In genomic region chr7:148698397-148699023, GRCh38 we compare ENCODE assay signal across 7 cellular contexts. TPM values are rescaled to one million over a fixed set of nuclear protein-coding genes. Genes with fewer than 3 reads are reported as not detected.
DNase-seq lines count a peak whose midpoint lies in the region; ATAC-seq, FAIRE-seq and TF ChIP-seq lines count a peak whose summit lies in the region.

Gene CUL1 (plus strand): TSS chr7:148698903. CDS start chr7:148730123, 31,220 bp downstream.

- peak; percentile 73 for TF ChIP-seq POLR2A in GM18505 (IDR thresholded peaks at IDR 0.05; ENCODE audit: borderline replicate concordance, extremely low read depth, insufficient read depth, insufficient read length)

- no peaks in the 10 kb centered on the region for H3K27me3 ChIP-seq in brain microvascular endothelial cell (replicated peaks)
- H3K27me3 ChIP-seq in small intestine (ENCODE audit: control insufficient read depth in 2 of 2, insufficient read depth in 2 of 2, low read length in 2 of 2), result no peaks in the 10 kb centered on the region

- H3K36me3 ChIP-seq in brain microvascular endothelial cell (replicated peaks), result no peaks in the 10 kb centered on the region
- no peaks in the 10 kb centered on the region for H3K36me3 ChIP-seq in small intestine (ENCODE audit: control insufficient read depth in 2 of 2, insufficient read depth in 2 of 2, low read length in 2 of 2)

- WGBS in small intestine, 3 donors, result 0% methylated on average over 20 to 84 of the region's 84 CpGs

- H3K4me3 ChIP-seq in brain microvascular endothelial cell (ENCODE audit: low read depth, low read length) (peak within 1 kb of the TSS; percentile 73), iPS-18c (ENCODE audit: insufficient read depth, low read depth, low read length) (peak within 1 kb of the TSS; percentile 92), small intestine (ENCODE audit: low read depth in 1 of 2, low read length in 2 of 2) (peak within 1 kb of the TSS; percentile 96 to 100)

- no peaks in the 10 kb centered on the region for H3K9me3 ChIP-seq in iPS-18c (ENCODE audit: control insufficient read depth, insufficient read depth, low read length)
- no peaks in the 10 kb centered on the region for H3K9me3 ChIP-seq in small intestine (ENCODE audit: control insufficient read depth, low read depth)

- ATAC-seq in GM18505 (IDR thresholded peaks at IDR 0.05; ENCODE audit: unreplicated experiment) (peak; percentile 68), HG02759 (IDR thresholded peaks at IDR 0.05; ENCODE audit: unreplicated experiment) (peak; percentile 66)

- no peak for FAIRE-seq in small intestine (lab: Jason Lieb, UNC)

- in situ Hi-C loops in brain microvascular endothelial cell (cut with HindIII; ENCODE audit: low pct_ligation_motif_present, low sequenced_read_pairs), result no loop called here

- DNase-seq in NCI-H146 treated with DMSO at 0.1 percent for 48 hours (lab: John Stamatoyannopoulos, UW; ENCODE audit: unreplicated experiment) (peak; percentile 47), UCSD-AML1 (lab: John Stamatoyannopoulos, UW; ENCODE audit: unreplicated experiment) (peak; percentile 51), brain microvascular endothelial cell (no peak), small intestine (peak; percentile 82)

- H3K27ac ChIP-seq in brain microvascular endothelial cell (peak within 1 kb of the TSS; percentile 73), small intestine (ENCODE audit: low read depth in 1 of 2, low read length in 1 of 2) (peak within 1 kb of the TSS; percentile 94 to 96)

- peaks cover 7 to 21% of the 10 kb centered on the region in 2 donors for H3K4me1 ChIP-seq in small intestine (ENCODE audit: control insufficient read depth in 2 of 2, insufficient read depth in 1 of 2, low read depth in 1 of 2, low read length in 1 of 2)

- TF ChIP-seq CTCF in brain microvascular endothelial cell (IDR thresholded peaks at IDR 0.05; ENCODE audit: low read depth, low read length, missing control alignments), result no peak

RNA-seq across cellular contexts. Expression of gene CUL1, which starts in this region (rescaled TPM):
- 10 to 100 TPM; 24.2 to 34.3 (median 26.4) TPM for polyA plus RNA-seq in small intestine
